8 cellular contexts compared by ENCODE assay signal in genomic region chr7:2863461-2864066, GRCh38. TPM values are rescaled to one million over a fixed set of nuclear protein-coding genes. Genes with fewer than 3 reads are reported as not detected.
DNase-seq lines count a peak whose midpoint lies in the region; ATAC-seq and TF ChIP-seq lines count a peak whose summit lies in the region.

No MANE protein-coding gene starts in this region.

- DNase-seq in NCI-H226: peak; percentile 97
- DNase-seq in activated CD8-positive, alpha-beta memory T cell treated with anti-CD3 and anti-CD28 coated beads for 4 hours (ENCODE audit: low read depth in 2 of 2): peak; percentile 52 to 59
- DNase-seq in epidermal melanocyte (ENCODE audit: insufficient read length, low spot score): peak; percentile 55
- peak; percentile 71 for DNase-seq in natural killer cell
- no peak for DNase-seq in NCI-H345 (lab: John Stamatoyannopoulos, UW)

- intact Hi-C loops in natural killer cell (cut with micrococcal nuclease): loop anchor here (1.0 to 10.0 kb wide), 2 partner anchors 12 to 811 kb away; no protein-coding TSS in a partner anchor

- TF ChIP-seq POLR2A in GM18505 (IDR thresholded peaks at IDR 0.05; ENCODE audit: borderline replicate concordance, extremely low read depth, insufficient read depth, insufficient read length): peak; percentile 93

- peak overlapping the region; percentile 63 to 91 for H3K27ac Mint-ChIP-seq in natural killer cell
- peak overlapping the region; percentile 93 for H3K27ac Mint-ChIP-seq in stimulated activated naive CD8-positive, alpha-beta T cell treated with anti-CD3 and anti-CD28 coated beads, Interleukin-15, Interleukin-2, amounts not matched to agents 100 ng/mL and 50 ng/mL, for 24 hours

- peaks cover 20 to 22% of the 10 kb centered on the region in 2 donors for H3K4me1 Mint-ChIP-seq in natural killer cell
- peaks cover 30% of the 10 kb centered on the region for H3K4me1 Mint-ChIP-seq in stimulated activated naive CD8-positive, alpha-beta T cell treated with anti-CD3 and anti-CD28 coated beads, Interleukin-15, Interleukin-2, amounts not matched to agents 100 ng/mL and 50 ng/mL, for 24 hours (ENCODE audit: low read depth)

- ATAC-seq in GM18505 (IDR thresholded peaks at IDR 0.05; ENCODE audit: unreplicated experiment) (peak; percentile 93), HG02678 (IDR thresholded peaks at IDR 0.05; ENCODE audit: unreplicated experiment) (peak; percentile 94), natural killer cell (peak; percentile 89 to 95 (median 95))

- no peak for TF ChIP-seq CTCF in natural killer cell (IDR thresholded peaks at IDR 0.05)

- H3K9me3 Mint-ChIP-seq in natural killer cell: no peaks in the 10 kb centered on the region
- no peaks in the 10 kb centered on the region for H3K9me3 Mint-ChIP-seq in stimulated activated naive CD8-positive, alpha-beta T cell treated with anti-CD3 and anti-CD28 coated beads, Interleukin-15, Interleukin-2, amounts not matched to agents 100 ng/mL and 50 ng/mL, for 24 hours

- peaks cover 7 to 13% of the 10 kb centered on the region in 2 donors for H3K27me3 Mint-ChIP-seq in natural killer cell (ENCODE audit: low read depth in 2 of 2)
- no peaks in the 10 kb centered on the region for H3K27me3 Mint-ChIP-seq in stimulated activated naive CD8-positive, alpha-beta T cell treated with anti-CD3 and anti-CD28 coated beads, Interleukin-15, Interleukin-2, amounts not matched to agents 100 ng/mL and 50 ng/mL, for 24 hours

- H3K4me3 Mint-ChIP-seq in natural killer cell: peak overlapping the region; percentile 70
- peak overlapping the region; percentile 54 for H3K4me3 Mint-ChIP-seq in stimulated activated naive CD8-positive, alpha-beta T cell treated with anti-CD3 and anti-CD28 coated beads, Interleukin-15, Interleukin-2, amounts not matched to agents 100 ng/mL and 50 ng/mL, for 24 hours

- H3K36me3 Mint-ChIP-seq in natural killer cell: no peaks in the 10 kb centered on the region
- no peaks in the 10 kb centered on the region for H3K36me3 Mint-ChIP-seq in stimulated activated naive CD8-positive, alpha-beta T cell treated with anti-CD3 and anti-CD28 coated beads, Interleukin-15, Interleukin-2, amounts not matched to agents 100 ng/mL and 50 ng/mL, for 24 hours (ENCODE audit: low read depth)

RNA-seq across cellular contexts. Expression of gene GNA12, which starts 19.5 kb away (rescaled TPM):
- total RNA-seq in natural killer cell: 10 to 100 TPM; 12.6 to 20.2 (median 19.5) TPM
